In genomic region chr2:19357383-19358241, GRCh38 we compare ENCODE assay signal across 8 cellular contexts. TPM values are rescaled to one million over a fixed set of nuclear protein-coding genes. Genes with fewer than 3 reads are reported as not detected.
DNase-seq lines count a peak whose midpoint lies in the region; ATAC-seq and TF ChIP-seq lines count a peak whose summit lies in the region.

No MANE protein-coding gene starts in this region.

- no peak overlapping the region for H3K27ac ChIP-seq in SJSA1
- no peak overlapping the region for H3K27ac ChIP-seq in neuronal stem cell (replicated peaks; ENCODE audit: low read length)

- H3K9ac ChIP-seq in neuronal stem cell (ENCODE audit: low read depth, low read length, poor library complexity), result no peak overlapping the region

- peak overlapping the region; percentile 86 for H3K18ac ChIP-seq in neuronal stem cell (ENCODE audit: low read length)

- no peak overlapping the region for H2BK120ac ChIP-seq in neuronal stem cell (ENCODE audit: low read depth, low read length)

- H3K36me3 ChIP-seq in SJSA1, result no peaks in the 10 kb centered on the region
- no peaks in the 10 kb centered on the region for H3K36me3 ChIP-seq in neuronal stem cell (replicated peaks in 1 of 2; ENCODE audit: control insufficient read depth in 2 of 2, insufficient read depth in 2 of 2, low read length in 2 of 2)

- H3K23ac ChIP-seq in neuronal stem cell (ENCODE audit: low read depth, low read length, poor library complexity), result no peak overlapping the region

- no peak overlapping the region for H4K8ac ChIP-seq in neuronal stem cell (ENCODE audit: low read depth, low read length)

- no peak overlapping the region for H4K91ac ChIP-seq in neuronal stem cell (ENCODE audit: low read depth, low read length, poor library complexity)

- WGBS in neuronal stem cell (ENCODE audit: extremely low coverage in 2 of 2, insufficient read length in 2 of 2, insufficient replicate concordance in 1 of 2), 2 donors, result no CpG with 5 or more reads among the region's 45 CpGs

- H3K14ac ChIP-seq in neuronal stem cell (ENCODE audit: low read length), result peak overlapping the region; percentile 17

- H3K9me3 ChIP-seq in SJSA1 (replicated peaks) (no peaks in the 10 kb centered on the region), neuronal stem cell (replicated peaks in 1 of 2; ENCODE audit: control insufficient read depth in 2 of 2, insufficient read depth in 1 of 2, low read depth in 1 of 2, low read length in 2 of 2) (peaks cover 4 to 18% of the 10 kb centered on the region in 2 donors)

- peak overlapping the region; percentile 84 for H3K4me2 ChIP-seq in neuronal stem cell (ENCODE audit: insufficient read depth, low read length, poor library complexity, severe bottlenecking)

- no peak overlapping the region for H2BK5ac ChIP-seq in neuronal stem cell (ENCODE audit: low read length)

- no peak overlapping the region for H2BK12ac ChIP-seq in neuronal stem cell (ENCODE audit: low read length)

- peak overlapping the region; percentile 95 for H2AFZ ChIP-seq in neuronal stem cell (ENCODE audit: low read length)

- H3K79me1 ChIP-seq in neuronal stem cell (ENCODE audit: low read depth, low read length), result no peaks in the 10 kb centered on the region

- peak overlapping the region; percentile 58 for H3K4me3 ChIP-seq in SJSA1
- H3K4me3 ChIP-seq in fibroblast of pulmonary artery (replicated peaks; ENCODE audit: low read depth, low read length), result peak overlapping the region; percentile 76
- peak overlapping the region; percentile 46 to 74 for H3K4me3 ChIP-seq in neuronal stem cell (ENCODE audit: low read length in 2 of 2)

- ATAC-seq in HG03175 (IDR thresholded peaks at IDR 0.05; ENCODE audit: unreplicated experiment) (no peak), GM21447 (IDR thresholded peaks at IDR 0.05; ENCODE audit: unreplicated experiment) (no peak)

- DNase-seq in EH (ENCODE audit: low read depth) (peak; percentile 54), SJSA1 (ENCODE audit: low read depth in 1 of 2, low spot score in 2 of 2) (no peak), fibroblast of pulmonary artery (ENCODE audit: low read depth) (no peak), neuronal stem cell (ENCODE audit: low spot score) (no peak), mesenteric fat pad (ENCODE audit: low spot score) (no peak), RKO (ENCODE audit: low spot score) (no peak)

- H3K4ac ChIP-seq in neuronal stem cell (ENCODE audit: low read length), result no peak overlapping the region

- peaks cover 11% of the 10 kb centered on the region for H3K4me1 ChIP-seq in SJSA1 (replicated peaks)
- peaks cover 7 to 16% of the 10 kb centered on the region in 2 donors for H3K4me1 ChIP-seq in neuronal stem cell (ENCODE audit: control insufficient read depth in 2 of 2, insufficient read depth in 1 of 2, low read depth in 1 of 2, low read length in 2 of 2)

- H3K27me3 ChIP-seq in SJSA1 (replicated peaks) (no peaks in the 10 kb centered on the region), neuronal stem cell (ENCODE audit: control insufficient read depth in 3 of 3, insufficient read depth in 3 of 3, low read depth in 1 of 3, low read length in 3 of 3) (peaks cover 65 to 99% (median 96%) of the 10 kb centered on the region in 3 experiments)

- no peak for TF ChIP-seq CTCF in fibroblast of pulmonary artery (IDR thresholded peaks at IDR 0.05; ENCODE audit: low read length, missing control alignments)

- H2AK5ac ChIP-seq in neuronal stem cell (ENCODE audit: low read depth, low read length), result peak overlapping the region; percentile 12

- H2BK15ac ChIP-seq in neuronal stem cell (ENCODE audit: low read length), result peak overlapping the region; percentile 18

RNA-seq across cellular contexts. Expression of gene OSR1, which starts 0.8 kb away (rescaled TPM):
- total RNA-seq in SJSA1 (2014; rRNA removed; shearing (Covaris generic)), result 1.9 and 2.2 TPM in 2 replicates
- 0.03 TPM for polyA plus RNA-seq in neuronal stem cell (2013, experiment 1 of 2)
- polyA plus RNA-seq in neuronal stem cell (2013, experiment 2 of 2), result 0.04 TPM
- 41.6 TPM for total RNA-seq in mesenteric fat pad

Comparison
In these comparisons a context has a peak if more than half of its experiments do, and no peak if none do; other contexts are left out.
1. RNA of gene OSR1, which starts 0.8 kb away (total RNA-seq): 41.6 TPM in mesenteric fat pad (single experiment); 1.9 to 2.2 TPM in SJSA1; every median in the first group is over 10 times any median in the second.
2. Peak in every context shown above with its lines, with median percentiles within 50 percentile points of each other: H3K4me3 ChIP-seq.